19 cellular contexts compared by ENCODE assay signal in genomic region chr7:91443862-91444261, GRCh38.
DNase-seq lines count a peak whose midpoint lies in the region; ATAC-seq, FAIRE-seq and TF ChIP-seq lines count a peak whose summit lies in the region.
"Had no signal": no experiment of that assay in that cellular context is flagged by ENCODE, and none has a peak within 500 bp of the region (broad histone marks: within the 10 kb centered on the region; RNA-seq: fewer than 3 reads in every experiment).

No MANE protein-coding gene starts in this region.

- no peak overlapping the region for H3K4me3 Mint-ChIP-seq in astrocyte (ENCODE audit: unreplicated experiment)
- H3K4me3 Mint-ChIP-seq in stimulated activated memory B cell treated with anti-CD40 and anti-IgM and Interleukin-4, amounts not matched to agents 10 μg/mL and 1 μg/mL and 100 μg/mL, for 72 hours, result no peak overlapping the region
- H3K4me3 Mint-ChIP-seq: CD4-positive, alpha-beta memory T cell; HFFc6 had no signal

- TF ChIP-seq CTCF in astrocyte (IDR thresholded peaks at IDR 0.05; ENCODE audit: insufficient read depth, low read depth, low read length) (no peak), fibroblast of mammary gland (conservative IDR thresholded peaks at IDR 0.05; ENCODE audit: control insufficient read depth, insufficient read depth, low read depth, low read length) (no peak), heart right ventricle (IDR thresholded peaks at IDR 0.05) (no peak)

- no peak overlapping the region for H3K4me2 ChIP-seq in astrocyte (ENCODE audit: low read length)

- H3K9me3 Mint-ChIP-seq in astrocyte (ENCODE audit: unreplicated experiment), result peaks cover 13% of the 10 kb centered on the region
- H3K9me3 Mint-ChIP-seq in stimulated activated memory B cell treated with anti-CD40 and anti-IgM and Interleukin-4, amounts not matched to agents 10 μg/mL and 1 μg/mL and 100 μg/mL, for 72 hours, result peaks cover 23% of the 10 kb centered on the region

- no peaks in the 10 kb centered on the region for H3K36me3 Mint-ChIP-seq in astrocyte (ENCODE audit: low read depth, unreplicated experiment)
- H3K36me3 Mint-ChIP-seq in stimulated activated memory B cell treated with anti-CD40 and anti-IgM and Interleukin-4, amounts not matched to agents 10 μg/mL and 1 μg/mL and 100 μg/mL, for 72 hours, result peaks cover 6% of the 10 kb centered on the region
- H3K36me3 Mint-ChIP-seq: CD4-positive, alpha-beta memory T cell had no signal

- H3K9me3 ChIP-seq in astrocyte (ENCODE audit: insufficient read depth, low read depth, low read length) (no peaks in the 10 kb centered on the region), heart right ventricle (peaks cover 0 to 25% (median 0%) of the 10 kb centered on the region in 11 donors)
- H3K9me3 ChIP-seq: HAP-1 had no signal

- ATAC-seq in stimulated activated memory B cell treated with anti-CD40 and anti-IgM and Interleukin-4, amounts not matched to agents 10 μg/mL and 1 μg/mL and 100 μg/mL, for 72 hours, result no peak
- no peak for ATAC-seq in heart right ventricle

- DNase-seq in astrocyte (ENCODE audit: low read depth), result peak; percentile 31
- peak; percentile 21 for DNase-seq in fibroblast of mammary gland (ENCODE audit: low read depth)
- peak; percentile 50 for DNase-seq in stromal cell of bone marrow (ENCODE audit: low read depth)
- DNase-seq in amygdala (lab: John Stamatoyannopoulos, UW), result no peak
- DNase-seq in heart right ventricle, result no peak
- DNase-seq: C1 segment of cervical spinal cord; Calu3; CD4-positive, alpha-beta memory T cell; COR-L47; DMS53; DMS79 treated with DMSO at 0.1 percent for 48 hours; GF-D8; GOT3; HFFc6 had no signal

- H3K4me1 ChIP-seq in astrocyte (ENCODE audit: insufficient read depth, low read length) (no peaks in the 10 kb centered on the region), heart right ventricle (no peaks in the 10 kb centered on the region)
- H3K4me1 ChIP-seq: HAP-1 had no signal

- H3K27ac ChIP-seq in astrocyte (ENCODE audit: low read depth, low read length), result peak overlapping the region; percentile 16
- no peak overlapping the region for H3K27ac ChIP-seq in heart right ventricle

- FAIRE-seq in astrocyte (lab: Jason Lieb, UNC), result no peak
- FAIRE-seq: GM12891, GM18507, H54 had no signal

- H3K27ac Mint-ChIP-seq in astrocyte (ENCODE audit: unreplicated experiment), result no peak overlapping the region
- no peak overlapping the region for H3K27ac Mint-ChIP-seq in stimulated activated memory B cell treated with anti-CD40 and anti-IgM and Interleukin-4, amounts not matched to agents 10 μg/mL and 1 μg/mL and 100 μg/mL, for 72 hours
- H3K27ac Mint-ChIP-seq: CD4-positive, alpha-beta memory T cell; HFFc6 had no signal

- no peaks in the 10 kb centered on the region for H4K20me1 ChIP-seq in astrocyte (ENCODE audit: insufficient read depth, low read length)

- no peaks in the 10 kb centered on the region for H3K36me3 ChIP-seq in astrocyte (ENCODE audit: insufficient read depth, low read length)
- no peaks in the 10 kb centered on the region for H3K36me3 ChIP-seq in heart right ventricle
- H3K36me3 ChIP-seq: HAP-1 had no signal

- no peaks in the 10 kb centered on the region for H3K79me2 ChIP-seq in astrocyte (ENCODE audit: insufficient read depth, low read length)

- H3K4me3 ChIP-seq in astrocyte (ENCODE audit: insufficient read depth, low read depth, low read length), result no peak overlapping the region
- no peak overlapping the region for H3K4me3 ChIP-seq in fibroblast of mammary gland (ENCODE audit: control insufficient read depth, low read depth, low read length)
- no peak overlapping the region for H3K4me3 ChIP-seq in heart right ventricle
- H3K4me3 ChIP-seq: HAP-1 had no signal

- no peaks in the 10 kb centered on the region for H3K27me3 Mint-ChIP-seq in astrocyte (ENCODE audit: low read depth, unreplicated experiment)
- peaks cover 20% of the 10 kb centered on the region for H3K27me3 Mint-ChIP-seq in stimulated activated memory B cell treated with anti-CD40 and anti-IgM and Interleukin-4, amounts not matched to agents 10 μg/mL and 1 μg/mL and 100 μg/mL, for 72 hours

- intact Hi-C loops in heart right ventricle (cut with DNase I), result no loop called here

- H2AFZ ChIP-seq in astrocyte (ENCODE audit: low read depth, low read length), result no peak overlapping the region

- H3K9ac ChIP-seq in astrocyte (ENCODE audit: low read length), result no peak overlapping the region

- WGBS in heart right ventricle, 2 donors, result 90 to 95% methylated on average over 1 of the region's 1 CpG

- peaks cover 3% of the 10 kb centered on the region for H3K4me1 Mint-ChIP-seq in astrocyte (ENCODE audit: low read depth, unreplicated experiment)
- H3K4me1 Mint-ChIP-seq in stimulated activated memory B cell treated with anti-CD40 and anti-IgM and Interleukin-4, amounts not matched to agents 10 μg/mL and 1 μg/mL and 100 μg/mL, for 72 hours, result no peaks in the 10 kb centered on the region
- H3K4me1 Mint-ChIP-seq: CD4-positive, alpha-beta memory T cell had no signal

- H3K27me3 ChIP-seq in astrocyte (ENCODE audit: insufficient read depth, low read length) (no peaks in the 10 kb centered on the region), heart right ventricle (no peaks in the 10 kb centered on the region)

Comparison
In these comparisons a context has a peak if more than half of its experiments do, and no peak if none do; other contexts are left out.
1. DNase-seq: peak in astrocyte (single experiment), fibroblast of mammary gland (single experiment) and stromal cell of bone marrow (single experiment); none in amygdala (0 of 56) and heart right ventricle (0 of 2).